8 cellular contexts compared by ENCODE assay signal in the genomic region with DNA sequence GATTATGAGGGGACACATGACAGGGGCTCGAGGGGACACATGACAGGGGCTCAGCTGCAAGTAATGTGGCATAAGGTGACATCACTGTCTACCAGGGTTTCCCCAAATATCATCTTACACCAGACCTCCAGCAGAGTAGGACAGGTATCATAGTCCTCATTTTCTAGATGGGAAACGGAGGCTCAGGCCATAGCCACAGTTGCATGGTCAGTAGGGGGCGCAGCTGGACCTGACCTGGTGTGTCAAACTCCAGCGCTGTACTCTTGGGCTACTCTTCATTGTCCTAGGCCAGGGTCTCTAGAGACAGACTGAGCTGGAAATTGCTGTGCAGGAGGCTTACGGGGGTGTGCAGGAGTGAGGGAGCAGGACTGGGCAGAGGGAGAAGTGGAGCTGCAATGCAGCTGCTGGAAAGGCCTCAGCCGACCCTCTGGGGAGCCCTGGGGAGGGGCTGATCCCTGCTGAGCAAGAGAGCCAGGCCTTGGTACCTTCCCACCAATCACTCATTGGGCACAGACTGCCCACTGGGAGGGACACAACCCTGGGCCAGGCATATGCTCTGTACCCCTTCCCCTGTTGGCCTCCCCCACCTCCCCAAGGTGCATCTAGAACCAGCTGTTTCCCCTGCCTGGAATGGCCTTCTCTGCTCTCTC.
DNase-seq lines count a peak whose midpoint lies in the region; ATAC-seq and TF ChIP-seq lines count a peak whose summit lies in the region.

No MANE protein-coding gene starts in this region.

- H2AK5ac ChIP-seq in trophoblast cell (ENCODE audit: low read length), result no peak overlapping the region

- 39 to 43% methylated on average over 3 to 5 of the region's 6 CpGs for WGBS in esophagus squamous epithelium, 2 donors
- no CpG with 5 or more reads among the region's 6 CpGs for WGBS in trophoblast cell (ENCODE audit: extremely low coverage, insufficient coverage, insufficient read length)

- no peak overlapping the region for H2BK12ac ChIP-seq in trophoblast cell (ENCODE audit: low read length)

- peak; percentile 90 for TF ChIP-seq CTCF in WERI-Rb-1 (IDR thresholded peaks at IDR 0.05; ENCODE audit: low read depth, low read length)
- TF ChIP-seq CTCF in esophagus squamous epithelium (IDR thresholded peaks at IDR 0.05), result peak in 5 of 6 experiments; percentile 38 to 64 (median 44)

- H4K8ac ChIP-seq in trophoblast cell (ENCODE audit: low read depth, low read length), result no peak overlapping the region

- no peak overlapping the region for H2BK120ac ChIP-seq in trophoblast cell (ENCODE audit: insufficient read depth, low read length, poor library complexity)

- no peak for TF ChIP-seq POLR2A in esophagus squamous epithelium (IDR thresholded peaks at IDR 0.05)

- peak; percentile 46 for DNase-seq in D341Med (ENCODE audit: low spot score)
- DNase-seq in Jurkat, Clone E6-1 (ENCODE audit: low read depth, low spot score), result peak; percentile 30
- DNase-seq in WERI-Rb-1, result peak; percentile 86
- DNase-seq in esophagus squamous epithelium (lab: John Stamatoyannopoulos, UW), result no peak
- DNase-seq in trophoblast cell, result peak; percentile 62 to 85
- DNase-seq in T-helper 17 cell, result no peak
- no peak for DNase-seq in occipital lobe (lab: John Stamatoyannopoulos, UW)

- no peak overlapping the region for H3K14ac ChIP-seq in trophoblast cell (ENCODE audit: low read length)

- no peak overlapping the region for H2BK5ac ChIP-seq in trophoblast cell (ENCODE audit: low read depth, low read length, poor library complexity)

- H3K9me3 ChIP-seq in WERI-Rb-1 (ENCODE audit: severe bottlenecking) (peaks cover 11% of the 10 kb centered on the region), esophagus squamous epithelium (peaks cover 0 to 9% (median 5%) of the 10 kb centered on the region in 3 donors), trophoblast cell (ENCODE audit: insufficient read depth, low read depth, low read length) (peaks cover 4% of the 10 kb centered on the region), T-helper 17 cell (ENCODE audit: control insufficient read depth, low read length, poor library complexity, severe bottlenecking) (no peaks in the 10 kb centered on the region)

- H3K4me1 ChIP-seq in esophagus squamous epithelium (no peaks in the 10 kb centered on the region), trophoblast cell (ENCODE audit: control insufficient read depth in 1 of 2, insufficient read depth in 2 of 2, low read length in 2 of 2) (no peaks in the 10 kb centered on the region)

- H3K36me3 Mint-ChIP-seq in T-helper 17 cell (ENCODE audit: low read depth), result peaks cover 2% of the 10 kb centered on the region

- H3K27ac ChIP-seq in WERI-Rb-1 (no peak overlapping the region), esophagus squamous epithelium (no peak overlapping the region), trophoblast cell (ENCODE audit: low read depth, low read length) (no peak overlapping the region)

- no peak overlapping the region for H3K4me2 ChIP-seq in trophoblast cell (ENCODE audit: low read length)

- no peaks in the 10 kb centered on the region for H3K79me1 ChIP-seq in trophoblast cell (ENCODE audit: low read length)

- H3K4me1 Mint-ChIP-seq in T-helper 17 cell, result no peaks in the 10 kb centered on the region

- H3K27me3 ChIP-seq in WERI-Rb-1 (ENCODE audit: insufficient read depth, low read depth, severe bottlenecking) (no peaks in the 10 kb centered on the region), esophagus squamous epithelium (peaks cover 0 to under 1% (median 0%) of the 10 kb centered on the region in 4 donors), trophoblast cell (ENCODE audit: insufficient read depth, low read length) (no peaks in the 10 kb centered on the region)

- H3K36me3 ChIP-seq in WERI-Rb-1 (peaks cover 37% of the 10 kb centered on the region), esophagus squamous epithelium (no peaks in the 10 kb centered on the region), trophoblast cell (ENCODE audit: control insufficient read depth in 1 of 2, insufficient read depth in 2 of 2, low read length in 2 of 2) (no peaks in the 10 kb centered on the region)

- no peak overlapping the region for H3K23ac ChIP-seq in trophoblast cell (ENCODE audit: low read length)

- no peak overlapping the region for H4K12ac ChIP-seq in trophoblast cell (ENCODE audit: low read depth, low read length)

- no peak overlapping the region for H3K27ac Mint-ChIP-seq in T-helper 17 cell

- intact Hi-C loops in esophagus squamous epithelium (cut with DNase I), result loop anchor here (5.0 kb wide), 1 partner anchor 81 kb away; no protein-coding TSS in a partner anchor

- no peak overlapping the region for H4K91ac ChIP-seq in trophoblast cell (ENCODE audit: low read depth, low read length)

- no peaks in the 10 kb centered on the region for H3K79me2 ChIP-seq in trophoblast cell (ENCODE audit: control insufficient read depth, insufficient read depth, low read length, poor library complexity)

- H3K18ac ChIP-seq in trophoblast cell (ENCODE audit: low read length), result no peak overlapping the region

- H3K27me3 Mint-ChIP-seq in T-helper 17 cell, result peaks cover 18% of the 10 kb centered on the region

- H3K4me3 ChIP-seq in Jurkat, Clone E6-1 (ENCODE audit: low read length), result no peak overlapping the region
- no peak overlapping the region for H3K4me3 ChIP-seq in WERI-Rb-1 (ENCODE audit: low read depth, low read length)
- no peak overlapping the region for H3K4me3 ChIP-seq in esophagus squamous epithelium
- no peak overlapping the region for H3K4me3 ChIP-seq in trophoblast cell (ENCODE audit: low read depth, low read length)

- ATAC-seq in T-helper 17 cell, result no peak
- no peak for ATAC-seq in HG02840 (IDR thresholded peaks at IDR 0.05; ENCODE audit: low FRiP score, unreplicated experiment)

- no peak overlapping the region for H2AFZ ChIP-seq in trophoblast cell (ENCODE audit: insufficient read depth, low read length, poor library complexity)

- H3K4me3 Mint-ChIP-seq in T-helper 17 cell, result no peak overlapping the region

- H3K9ac ChIP-seq in trophoblast cell (ENCODE audit: low read length), result no peak overlapping the region

- no peak overlapping the region for H3K4ac ChIP-seq in trophoblast cell (ENCODE audit: low read depth, low read length)

Comparison
In these comparisons a context has a peak if more than half of its experiments do, and no peak if none do; other contexts are left out.
1. DNase-seq: peak in D341Med (single experiment), Jurkat, Clone E6-1 (single experiment), WERI-Rb-1 (single experiment) and trophoblast cell (2 of 2); none in esophagus squamous epithelium (single experiment), T-helper 17 cell (0 of 3) and occipital lobe (single experiment).